In the genomic region with DNA sequence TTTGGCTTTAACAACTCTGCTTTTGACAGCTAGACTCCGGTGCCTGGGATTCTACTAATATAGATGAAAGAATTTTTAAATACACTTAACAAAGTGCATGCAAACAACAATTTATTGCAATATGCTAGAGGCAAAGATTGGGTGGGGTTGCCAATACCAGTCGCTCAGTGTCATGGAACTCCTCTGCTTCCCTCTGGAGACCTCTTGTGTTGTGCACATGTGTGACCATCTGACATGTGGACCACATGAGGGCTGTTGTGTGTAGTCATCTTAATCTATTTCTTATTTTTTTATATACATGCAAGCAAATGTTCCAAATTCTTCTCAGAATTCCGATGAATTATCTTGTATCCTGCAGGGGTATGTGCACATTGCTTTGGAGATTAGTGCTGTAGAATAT, we compare ENCODE assay signal across 7 cellular contexts. TPM values are rescaled to one million over a fixed set of nuclear protein-coding genes. Genes with fewer than 3 reads are reported as not detected.
"Had no signal": no experiment of that assay in that cellular context is flagged by ENCODE, and none has a peak within 500 bp of the region (broad histone marks: within the 10 kb centered on the region; RNA-seq: fewer than 3 reads in every experiment).

No MANE protein-coding gene starts in this region.

- FAIRE-seq: H1, H54, HTR-8/SVneo had no signal

- H3K4me2 ChIP-seq: GM23338 had no signal

- DNase-seq: H9, HCEC 1CT had no signal

- ATAC-seq: GM23338 had no signal

- H2AFZ ChIP-seq: GM23338 had no signal

- H3K4me3 ChIP-seq: GM23338 had no signal

RNA-seq across cellular contexts. Expression of a gene that starts 24.2 kb away (rescaled TPM):
- polyA plus RNA-seq: IgD-negative memory B cell had no signal
